In the genomic region with DNA sequence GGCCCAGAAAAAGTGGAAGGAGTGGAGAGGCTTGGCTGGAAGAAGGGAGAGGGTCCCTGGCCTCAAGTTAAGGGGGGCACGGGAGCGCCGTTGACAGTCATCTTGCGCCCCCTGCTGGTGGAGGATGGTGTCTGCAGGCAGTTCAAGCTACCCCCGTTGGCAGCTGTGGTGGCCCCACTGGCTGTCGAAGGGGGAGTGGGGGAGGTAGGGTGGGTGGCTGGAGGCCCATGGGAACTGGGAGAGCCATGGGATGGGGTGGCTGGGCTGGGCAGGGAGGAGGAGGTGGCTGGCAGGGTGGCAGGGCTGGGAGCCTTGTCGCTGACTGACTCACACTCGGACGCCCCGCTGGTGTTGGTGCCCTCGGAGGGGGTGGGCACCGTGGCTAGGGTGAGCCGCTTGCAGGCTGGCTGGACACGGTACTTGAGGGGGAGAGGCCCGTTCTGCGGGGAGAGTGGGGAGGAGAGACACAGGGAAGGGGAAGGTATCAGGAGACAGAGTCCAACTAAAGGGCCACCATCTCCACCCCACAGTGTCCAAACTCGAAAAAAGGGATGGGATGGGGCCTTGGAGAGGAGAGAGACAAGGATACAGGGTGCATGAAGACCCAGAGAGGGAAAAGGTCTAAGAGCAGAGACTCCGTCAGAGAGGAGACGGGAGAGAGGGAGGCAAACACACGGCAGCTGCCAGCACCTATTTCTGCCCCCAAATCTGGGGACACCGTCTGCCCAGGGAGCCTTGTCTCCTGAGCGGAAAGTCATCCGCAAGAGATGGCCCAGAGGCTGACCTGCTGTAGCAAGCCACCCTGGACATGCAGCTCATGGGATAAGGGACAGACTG, we compare ENCODE assay signal across 1 cellular context.
A peak's percentile ranks its signal among the peaks of the same experiment; 100 is the strongest.
TF ChIP-seq lines count a peak whose summit lies in the region.

No MANE protein-coding gene starts in this region.

TF ChIP-seq in HepG2, 621 proteins besides CTCF, POLR2A, EP300 and RAD21 (continued from another document and continues in another):
- TF ChIP-seq, protein P1, sequence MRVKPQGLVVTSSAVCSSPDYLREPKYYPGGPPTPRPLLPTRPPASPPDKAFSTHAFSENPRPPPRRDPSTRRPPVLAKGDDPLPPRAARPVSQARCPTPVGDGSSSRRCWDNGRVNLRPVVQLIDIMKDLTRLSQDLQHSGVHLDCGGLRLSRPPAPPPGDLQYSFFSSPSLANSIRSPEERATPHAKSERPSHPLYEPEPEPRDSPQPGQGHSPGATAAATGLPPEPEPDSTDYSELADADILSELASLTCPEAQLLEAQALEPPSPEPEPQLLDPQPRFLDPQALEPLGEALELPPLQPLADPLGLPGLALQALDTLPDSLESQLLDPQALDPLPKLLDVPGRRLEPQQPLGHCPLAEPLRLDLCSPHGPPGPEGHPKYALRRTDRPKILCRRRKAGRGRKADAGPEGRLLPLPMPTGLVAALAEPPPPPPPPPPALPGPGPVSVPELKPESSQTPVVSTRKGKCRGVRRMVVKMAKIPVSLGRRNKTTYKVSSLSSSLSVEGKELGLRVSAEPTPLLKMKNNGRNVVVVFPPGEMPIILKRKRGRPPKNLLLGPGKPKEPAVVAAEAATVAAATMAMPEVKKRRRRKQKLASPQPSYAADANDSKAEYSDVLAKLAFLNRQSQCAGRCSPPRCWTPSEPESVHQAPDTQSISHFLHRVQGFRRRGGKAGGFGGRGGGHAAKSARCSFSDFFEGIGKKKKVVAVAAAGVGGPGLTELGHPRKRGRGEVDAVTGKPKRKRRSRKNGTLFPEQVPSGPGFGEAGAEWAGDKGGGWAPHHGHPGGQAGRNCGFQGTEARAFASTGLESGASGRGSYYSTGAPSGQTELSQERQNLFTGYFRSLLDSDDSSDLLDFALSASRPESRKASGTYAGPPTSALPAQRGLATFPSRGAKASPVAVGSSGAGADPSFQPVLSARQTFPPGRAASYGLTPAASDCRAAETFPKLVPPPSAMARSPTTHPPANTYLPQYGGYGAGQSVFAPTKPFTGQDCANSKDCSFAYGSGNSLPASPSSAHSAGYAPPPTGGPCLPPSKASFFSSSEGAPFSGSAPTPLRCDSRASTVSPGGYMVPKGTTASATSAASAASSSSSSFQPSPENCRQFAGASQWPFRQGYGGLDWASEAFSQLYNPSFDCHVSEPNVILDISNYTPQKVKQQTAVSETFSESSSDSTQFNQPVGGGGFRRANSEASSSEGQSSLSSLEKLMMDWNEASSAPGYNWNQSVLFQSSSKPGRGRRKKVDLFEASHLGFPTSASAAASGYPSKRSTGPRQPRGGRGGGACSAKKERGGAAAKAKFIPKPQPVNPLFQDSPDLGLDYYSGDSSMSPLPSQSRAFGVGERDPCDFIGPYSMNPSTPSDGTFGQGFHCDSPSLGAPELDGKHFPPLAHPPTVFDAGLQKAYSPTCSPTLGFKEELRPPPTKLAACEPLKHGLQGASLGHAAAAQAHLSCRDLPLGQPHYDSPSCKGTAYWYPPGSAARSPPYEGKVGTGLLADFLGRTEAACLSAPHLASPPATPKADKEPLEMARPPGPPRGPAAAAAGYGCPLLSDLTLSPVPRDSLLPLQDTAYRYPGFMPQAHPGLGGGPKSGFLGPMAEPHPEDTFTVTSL (CRISPR knock-in tag; IDR thresholded peaks at IDR 0.05; ENCODE audit: borderline replicate concordance) = no peak
- TF ChIP-seq ZNF256 (CRISPR knock-in tag; conservative IDR thresholded peaks at IDR 0.05) = no peak
- TF ChIP-seq, protein P2, sequence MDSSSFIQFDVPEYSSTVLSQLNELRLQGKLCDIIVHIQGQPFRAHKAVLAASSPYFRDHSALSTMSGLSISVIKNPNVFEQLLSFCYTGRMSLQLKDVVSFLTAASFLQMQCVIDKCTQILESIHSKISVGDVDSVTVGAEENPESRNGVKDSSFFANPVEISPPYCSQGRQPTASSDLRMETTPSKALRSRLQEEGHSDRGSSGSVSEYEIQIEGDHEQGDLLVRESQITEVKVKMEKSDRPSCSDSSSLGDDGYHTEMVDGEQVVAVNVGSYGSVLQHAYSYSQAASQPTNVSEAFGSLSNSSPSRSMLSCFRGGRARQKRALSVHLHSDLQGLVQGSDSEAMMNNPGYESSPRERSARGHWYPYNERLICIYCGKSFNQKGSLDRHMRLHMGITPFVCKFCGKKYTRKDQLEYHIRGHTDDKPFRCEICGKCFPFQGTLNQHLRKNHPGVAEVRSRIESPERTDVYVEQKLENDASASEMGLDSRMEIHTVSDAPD (CRISPR knock-in tag; IDR thresholded peaks at IDR 0.05) = no peak
- TF ChIP-seq SP1 (IDR thresholded peaks at IDR 0.05) = no peak
- no peak for TF ChIP-seq SP1 (CRISPR knock-in tag; IDR thresholded peaks at IDR 0.05)
- no peak for TF ChIP-seq SRY (CRISPR knock-in tag; IDR thresholded peaks at IDR 0.05)
- TF ChIP-seq HNRNPLL (IDR thresholded peaks at IDR 0.05; ENCODE audit: low read depth, low read length, poor library complexity, severe bottlenecking) = no peak
- peak; percentile 6 for TF ChIP-seq TEAD3 (CRISPR knock-in tag; optimal IDR thresholded peaks at IDR 0.05; ENCODE audit: borderline replicate concordance)
- TF ChIP-seq PHF8 (CRISPR knock-in tag; IDR thresholded peaks at IDR 0.05) = no peak
- TF ChIP-seq, protein P3, sequence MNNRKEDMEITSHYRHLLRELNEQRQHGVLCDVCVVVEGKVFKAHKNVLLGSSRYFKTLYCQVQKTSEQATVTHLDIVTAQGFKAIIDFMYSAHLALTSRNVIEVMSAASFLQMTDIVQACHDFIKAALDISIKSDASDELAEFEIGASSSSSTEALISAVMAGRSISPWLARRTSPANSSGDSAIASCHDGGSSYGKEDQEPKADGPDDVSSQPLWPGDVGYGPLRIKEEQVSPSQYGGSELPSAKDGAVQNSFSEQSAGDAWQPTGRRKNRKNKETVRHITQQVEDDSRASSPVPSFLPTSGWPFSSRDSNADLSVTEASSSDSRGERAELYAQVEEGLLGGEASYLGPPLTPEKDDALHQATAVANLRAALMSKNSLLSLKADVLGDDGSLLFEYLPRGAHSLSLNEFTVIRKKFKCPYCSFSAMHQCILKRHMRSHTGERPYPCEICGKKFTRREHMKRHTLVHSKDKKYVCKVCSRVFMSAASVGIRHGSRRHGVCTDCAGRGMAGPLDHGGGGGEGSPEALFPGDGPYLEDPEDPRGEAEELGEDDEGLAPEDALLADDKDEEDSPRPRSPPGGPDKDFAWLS (CRISPR knock-in tag; IDR thresholded peaks at IDR 0.05; ENCODE audit: borderline replicate concordance) = no peak
- no peak for TF ChIP-seq ZNF747 (CRISPR knock-in tag; IDR thresholded peaks at IDR 0.05; ENCODE audit: borderline replicate concordance)
- TF ChIP-seq ZBTB1 (CRISPR knock-in tag; IDR thresholded peaks at IDR 0.05; ENCODE audit: borderline replicate concordance) = no peak
- no peak for TF ChIP-seq ZNF10 (CRISPR knock-in tag; IDR thresholded peaks at IDR 0.05; ENCODE audit: borderline replicate concordance, low read depth)
- TF ChIP-seq U2AF1 (optimal IDR thresholded peaks at IDR 0.05; ENCODE audit: low read depth, low read length) = peak; percentile 87
- TF ChIP-seq, protein P4, sequence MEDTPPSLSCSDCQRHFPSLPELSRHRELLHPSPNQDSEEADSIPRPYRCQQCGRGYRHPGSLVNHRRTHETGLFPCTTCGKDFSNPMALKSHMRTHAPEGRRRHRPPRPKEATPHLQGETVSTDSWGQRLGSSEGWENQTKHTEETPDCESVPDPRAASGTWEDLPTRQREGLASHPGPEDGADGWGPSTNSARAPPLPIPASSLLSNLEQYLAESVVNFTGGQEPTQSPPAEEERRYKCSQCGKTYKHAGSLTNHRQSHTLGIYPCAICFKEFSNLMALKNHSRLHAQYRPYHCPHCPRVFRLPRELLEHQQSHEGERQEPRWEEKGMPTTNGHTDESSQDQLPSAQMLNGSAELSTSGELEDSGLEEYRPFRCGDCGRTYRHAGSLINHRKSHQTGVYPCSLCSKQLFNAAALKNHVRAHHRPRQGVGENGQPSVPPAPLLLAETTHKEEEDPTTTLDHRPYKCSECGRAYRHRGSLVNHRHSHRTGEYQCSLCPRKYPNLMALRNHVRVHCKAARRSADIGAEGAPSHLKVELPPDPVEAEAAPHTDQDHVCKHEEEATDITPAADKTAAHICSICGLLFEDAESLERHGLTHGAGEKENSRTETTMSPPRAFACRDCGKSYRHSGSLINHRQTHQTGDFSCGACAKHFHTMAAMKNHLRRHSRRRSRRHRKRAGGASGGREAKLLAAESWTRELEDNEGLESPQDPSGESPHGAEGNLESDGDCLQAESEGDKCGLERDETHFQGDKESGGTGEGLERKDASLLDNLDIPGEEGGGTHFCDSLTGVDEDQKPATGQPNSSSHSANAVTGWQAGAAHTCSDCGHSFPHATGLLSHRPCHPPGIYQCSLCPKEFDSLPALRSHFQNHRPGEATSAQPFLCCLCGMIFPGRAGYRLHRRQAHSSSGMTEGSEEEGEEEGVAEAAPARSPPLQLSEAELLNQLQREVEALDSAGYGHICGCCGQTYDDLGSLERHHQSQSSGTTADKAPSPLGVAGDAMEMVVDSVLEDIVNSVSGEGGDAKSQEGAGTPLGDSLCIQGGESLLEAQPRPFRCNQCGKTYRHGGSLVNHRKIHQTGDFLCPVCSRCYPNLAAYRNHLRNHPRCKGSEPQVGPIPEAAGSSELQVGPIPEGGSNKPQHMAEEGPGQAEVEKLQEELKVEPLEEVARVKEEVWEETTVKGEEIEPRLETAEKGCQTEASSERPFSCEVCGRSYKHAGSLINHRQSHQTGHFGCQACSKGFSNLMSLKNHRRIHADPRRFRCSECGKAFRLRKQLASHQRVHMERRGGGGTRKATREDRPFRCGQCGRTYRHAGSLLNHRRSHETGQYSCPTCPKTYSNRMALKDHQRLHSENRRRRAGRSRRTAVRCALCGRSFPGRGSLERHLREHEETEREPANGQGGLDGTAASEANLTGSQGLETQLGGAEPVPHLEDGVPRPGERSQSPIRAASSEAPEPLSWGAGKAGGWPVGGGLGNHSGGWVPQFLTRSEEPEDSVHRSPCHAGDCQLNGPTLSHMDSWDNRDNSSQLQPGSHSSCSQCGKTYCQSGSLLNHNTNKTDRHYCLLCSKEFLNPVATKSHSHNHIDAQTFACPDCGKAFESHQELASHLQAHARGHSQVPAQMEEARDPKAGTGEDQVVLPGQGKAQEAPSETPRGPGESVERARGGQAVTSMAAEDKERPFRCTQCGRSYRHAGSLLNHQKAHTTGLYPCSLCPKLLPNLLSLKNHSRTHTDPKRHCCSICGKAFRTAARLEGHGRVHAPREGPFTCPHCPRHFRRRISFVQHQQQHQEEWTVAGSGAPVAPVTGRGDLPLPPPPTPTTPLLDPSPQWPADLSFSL (CRISPR knock-in tag; IDR thresholded peaks at IDR 0.05) = no peak
- TF ChIP-seq ZNF24 (IDR thresholded peaks at IDR 0.05) = no peak
- TF ChIP-seq PCBP1 (IDR thresholded peaks at IDR 0.05; ENCODE audit: borderline replicate concordance, low read depth, low read length) = peak; percentile 93
- peak; percentile 37 for TF ChIP-seq MED8 (CRISPR knock-in tag; IDR thresholded peaks at IDR 0.05; ENCODE audit: insufficient replicate concordance)
- peak; percentile 62; the same call in 1 of the 2 replicates for TF ChIP-seq KLF13 (CRISPR knock-in tag; IDR thresholded peaks at IDR 0.05)
- TF ChIP-seq, protein P5, sequence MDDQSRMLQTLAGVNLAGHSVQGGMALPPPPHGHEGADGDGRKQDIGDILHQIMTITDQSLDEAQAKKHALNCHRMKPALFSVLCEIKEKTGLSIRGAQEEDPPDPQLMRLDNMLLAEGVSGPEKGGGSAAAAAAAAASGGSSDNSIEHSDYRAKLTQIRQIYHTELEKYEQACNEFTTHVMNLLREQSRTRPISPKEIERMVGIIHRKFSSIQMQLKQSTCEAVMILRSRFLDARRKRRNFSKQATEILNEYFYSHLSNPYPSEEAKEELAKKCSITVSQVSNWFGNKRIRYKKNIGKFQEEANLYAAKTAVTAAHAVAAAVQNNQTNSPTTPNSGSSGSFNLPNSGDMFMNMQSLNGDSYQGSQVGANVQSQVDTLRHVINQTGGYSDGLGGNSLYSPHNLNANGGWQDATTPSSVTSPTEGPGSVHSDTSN (CRISPR knock-in tag; IDR thresholded peaks at IDR 0.05; ENCODE audit: borderline replicate concordance) = no peak
- TF ChIP-seq, protein P6, sequence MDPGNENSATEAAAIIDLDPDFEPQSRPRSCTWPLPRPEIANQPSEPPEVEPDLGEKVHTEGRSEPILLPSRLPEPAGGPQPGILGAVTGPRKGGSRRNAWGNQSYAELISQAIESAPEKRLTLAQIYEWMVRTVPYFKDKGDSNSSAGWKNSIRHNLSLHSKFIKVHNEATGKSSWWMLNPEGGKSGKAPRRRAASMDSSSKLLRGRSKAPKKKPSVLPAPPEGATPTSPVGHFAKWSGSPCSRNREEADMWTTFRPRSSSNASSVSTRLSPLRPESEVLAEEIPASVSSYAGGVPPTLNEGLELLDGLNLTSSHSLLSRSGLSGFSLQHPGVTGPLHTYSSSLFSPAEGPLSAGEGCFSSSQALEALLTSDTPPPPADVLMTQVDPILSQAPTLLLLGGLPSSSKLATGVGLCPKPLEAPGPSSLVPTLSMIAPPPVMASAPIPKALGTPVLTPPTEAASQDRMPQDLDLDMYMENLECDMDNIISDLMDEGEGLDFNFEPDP (CRISPR knock-in tag; conservative IDR thresholded peaks at IDR 0.05) = no peak
- TF ChIP-seq, protein P7, sequence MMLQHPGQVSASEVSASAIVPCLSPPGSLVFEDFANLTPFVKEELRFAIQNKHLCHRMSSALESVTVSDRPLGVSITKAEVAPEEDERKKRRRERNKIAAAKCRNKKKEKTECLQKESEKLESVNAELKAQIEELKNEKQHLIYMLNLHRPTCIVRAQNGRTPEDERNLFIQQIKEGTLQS (CRISPR knock-in tag; IDR thresholded peaks at IDR 0.05) = no peak
- 0 out of 2 replicates have a peak, but pooled peaks have one; percentile 47 for TF ChIP-seq KDM4B (CRISPR knock-in tag; IDR thresholded peaks at IDR 0.05)
- TF ChIP-seq, protein P8, sequence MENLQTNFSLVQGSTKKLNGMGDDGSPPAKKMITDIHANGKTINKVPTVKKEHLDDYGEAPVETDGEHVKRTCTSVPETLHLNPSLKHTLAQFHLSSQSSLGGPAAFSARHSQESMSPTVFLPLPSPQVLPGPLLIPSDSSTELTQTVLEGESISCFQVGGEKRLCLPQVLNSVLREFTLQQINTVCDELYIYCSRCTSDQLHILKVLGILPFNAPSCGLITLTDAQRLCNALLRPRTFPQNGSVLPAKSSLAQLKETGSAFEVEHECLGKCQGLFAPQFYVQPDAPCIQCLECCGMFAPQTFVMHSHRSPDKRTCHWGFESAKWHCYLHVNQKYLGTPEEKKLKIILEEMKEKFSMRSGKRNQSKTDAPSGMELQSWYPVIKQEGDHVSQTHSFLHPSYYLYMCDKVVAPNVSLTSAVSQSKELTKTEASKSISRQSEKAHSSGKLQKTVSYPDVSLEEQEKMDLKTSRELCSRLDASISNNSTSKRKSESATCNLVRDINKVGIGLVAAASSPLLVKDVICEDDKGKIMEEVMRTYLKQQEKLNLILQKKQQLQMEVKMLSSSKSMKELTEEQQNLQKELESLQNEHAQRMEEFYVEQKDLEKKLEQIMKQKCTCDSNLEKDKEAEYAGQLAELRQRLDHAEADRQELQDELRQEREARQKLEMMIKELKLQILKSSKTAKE (CRISPR knock-in tag; IDR thresholded peaks at IDR 0.05; ENCODE audit: borderline replicate concordance) = no peak
- no peak for TF ChIP-seq TBX3 (IDR thresholded peaks at IDR 0.05; ENCODE audit: borderline replicate concordance)
- TF ChIP-seq REPIN1 (CRISPR knock-in tag; IDR thresholded peaks at IDR 0.05; ENCODE audit: borderline replicate concordance, low read depth) = peak; percentile 19; the same call in 1 of the 2 replicates
- TF ChIP-seq ZNF746 (CRISPR knock-in tag; IDR thresholded peaks at IDR 0.05) = peak; percentile 54; the same call in 1 of the 2 replicates
- TF ChIP-seq, protein P9, sequence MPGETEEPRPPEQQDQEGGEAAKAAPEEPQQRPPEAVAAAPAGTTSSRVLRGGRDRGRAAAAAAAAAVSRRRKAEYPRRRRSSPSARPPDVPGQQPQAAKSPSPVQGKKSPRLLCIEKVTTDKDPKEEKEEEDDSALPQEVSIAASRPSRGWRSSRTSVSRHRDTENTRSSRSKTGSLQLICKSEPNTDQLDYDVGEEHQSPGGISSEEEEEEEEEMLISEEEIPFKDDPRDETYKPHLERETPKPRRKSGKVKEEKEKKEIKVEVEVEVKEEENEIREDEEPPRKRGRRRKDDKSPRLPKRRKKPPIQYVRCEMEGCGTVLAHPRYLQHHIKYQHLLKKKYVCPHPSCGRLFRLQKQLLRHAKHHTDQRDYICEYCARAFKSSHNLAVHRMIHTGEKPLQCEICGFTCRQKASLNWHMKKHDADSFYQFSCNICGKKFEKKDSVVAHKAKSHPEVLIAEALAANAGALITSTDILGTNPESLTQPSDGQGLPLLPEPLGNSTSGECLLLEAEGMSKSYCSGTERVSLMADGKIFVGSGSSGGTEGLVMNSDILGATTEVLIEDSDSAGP (CRISPR knock-in tag; IDR thresholded peaks at IDR 0.05; ENCODE audit: borderline replicate concordance) = peak; percentile 6; the same call in 1 of the 2 replicates
